ENCODE assay signal across 18 cellular contexts in genomic region chr2:35447816-35448215, GRCh38.
DNase-seq lines count a peak whose midpoint lies in the region; ATAC-seq lines count a peak whose summit lies in the region.
"Had no signal": no experiment of that assay in that cellular context is flagged by ENCODE, and none has a peak within 500 bp of the region (broad histone marks: within the 10 kb centered on the region; RNA-seq: fewer than 3 reads in every experiment).

No MANE protein-coding gene starts in this region.

- ATAC-seq in activated T-cell treated with anti-CD3 and anti-CD28 coated beads, Interleukin-2, amount 50 U/mL, for 4 hours, result no peak
- no peak for ATAC-seq in HG03097 (IDR thresholded peaks at IDR 0.05; ENCODE audit: low FRiP score, unreplicated experiment)
- ATAC-seq: CD8-positive, alpha-beta T cell; GM12878; GM23338; HCT116 had no signal

- no peaks in the 10 kb centered on the region for H3K9me3 Mint-ChIP-seq in activated T-cell treated with anti-CD3 and anti-CD28 coated beads, Interleukin-2, amount 50 U/mL, for 4 hours
- H3K9me3 Mint-ChIP-seq: CD8-positive, alpha-beta T cell; GM23338; H9 had no signal

- no peak overlapping the region for H3K4me2 ChIP-seq in mesendoderm (ENCODE audit: low read length)
- H3K4me2 ChIP-seq: GM23338 had no signal

- no peaks in the 10 kb centered on the region for H3K36me3 Mint-ChIP-seq in activated T-cell treated with anti-CD3 and anti-CD28 coated beads, Interleukin-2, amount 50 U/mL, for 4 hours (ENCODE audit: insufficient read depth)
- H3K36me3 Mint-ChIP-seq: CD4-positive, CD25-positive, alpha-beta regulatory T cell; CD8-positive, alpha-beta T cell had no signal

- no peaks in the 10 kb centered on the region for H3K4me1 Mint-ChIP-seq in activated T-cell treated with anti-CD3 and anti-CD28 coated beads, Interleukin-2, amount 50 U/mL, for 4 hours (ENCODE audit: low read depth)
- H3K4me1 Mint-ChIP-seq: CD4-positive, CD25-positive, alpha-beta regulatory T cell; GM23338 had no signal

- H3K9me3 ChIP-seq in SJCRH30 (replicated peaks), result no peaks in the 10 kb centered on the region
- H3K9me3 ChIP-seq: Caco-2 had no signal

- H3K27me3 ChIP-seq in SJCRH30 (no peaks in the 10 kb centered on the region), mesendoderm (ENCODE audit: insufficient read depth, low read length, poor library complexity) (no peaks in the 10 kb centered on the region)

- H3K4me1 ChIP-seq in SJCRH30 (peaks cover 15% of the 10 kb centered on the region), mesendoderm (ENCODE audit: control insufficient read depth, low read depth, low read length) (peaks cover 2% of the 10 kb centered on the region)

- no peak overlapping the region for H2BK5ac ChIP-seq in mesendoderm (ENCODE audit: low read length)

- H3K27ac ChIP-seq in SJCRH30 (peak overlapping the region; percentile 51), mesendoderm (ENCODE audit: low read depth, low read length) (no peak overlapping the region)
- H3K27ac ChIP-seq: C4-2B had no signal

- peak; percentile 14 for DNase-seq in LHCN-M2 (ENCODE audit: low read depth)
- DNase-seq in SJCRH30, result peak; percentile 50 to 67
- no peak for DNase-seq in mesendoderm
- no peak for DNase-seq in SIG-M5 treated with dmso at 0.1 percent for 504 hours (lab: John Stamatoyannopoulos, UW; ENCODE audit: unreplicated experiment)
- DNase-seq in effector CD4-positive, alpha-beta T cell, result no peak
- no peak for DNase-seq in activated T-cell treated with anti-CD3 and anti-CD28 coated beads, Interleukin-2, amount 50 U/mL, for 4 hours
- DNase-seq: Caco-2; CD4-positive, CD25-positive, alpha-beta regulatory T cell; CD8-positive, alpha-beta T cell; DMS153; EL; GDM1; H9 had no signal

- peaks cover 2% of the 10 kb centered on the region for H3K27me3 Mint-ChIP-seq in activated T-cell treated with anti-CD3 and anti-CD28 coated beads, Interleukin-2, amount 50 U/mL, for 4 hours (ENCODE audit: low read depth)
- H3K27me3 Mint-ChIP-seq: CD4-positive, CD25-positive, alpha-beta regulatory T cell had no signal

- no peak overlapping the region for H3K4me3 ChIP-seq in SJCRH30
- H3K4me3 ChIP-seq in mesendoderm (ENCODE audit: low read length), result no peak overlapping the region
- H3K4me3 ChIP-seq: GM12878, GM23338 had no signal

- H3K4me3 Mint-ChIP-seq in activated T-cell treated with anti-CD3 and anti-CD28 coated beads, Interleukin-2, amount 50 U/mL, for 4 hours, result no peak overlapping the region
- H3K4me3 Mint-ChIP-seq: CD4-positive, CD25-positive, alpha-beta regulatory T cell; CD8-positive, alpha-beta T cell; GM23338; H9 had no signal

- H2AK5ac ChIP-seq in mesendoderm (ENCODE audit: low read length), result no peak overlapping the region

- H3K4ac ChIP-seq in mesendoderm (ENCODE audit: low read depth, low read length), result no peak overlapping the region

- no peak overlapping the region for H4K8ac ChIP-seq in mesendoderm (ENCODE audit: low read depth, low read length)

- H3K23ac ChIP-seq in mesendoderm (ENCODE audit: low read length), result no peak overlapping the region

- no peaks in the 10 kb centered on the region for H3K36me3 ChIP-seq in SJCRH30
- H3K36me3 ChIP-seq in mesendoderm (ENCODE audit: control insufficient read depth, insufficient read depth, low read length), result no peaks in the 10 kb centered on the region

- H3K9ac ChIP-seq in mesendoderm (ENCODE audit: low read length), result no peak overlapping the region

- no peak overlapping the region for H3K56ac ChIP-seq in mesendoderm (ENCODE audit: low read length)

- H2BK15ac ChIP-seq in mesendoderm (replicated peaks; ENCODE audit: low read depth), result no peak overlapping the region

- H2BK120ac ChIP-seq in mesendoderm (ENCODE audit: low read depth, low read length), result no peak overlapping the region

- H3K79me2 ChIP-seq in mesendoderm (ENCODE audit: control insufficient read depth, insufficient read depth, low read length), result no peaks in the 10 kb centered on the region

- peak overlapping the region; percentile 40 for H3K18ac ChIP-seq in mesendoderm (ENCODE audit: low read length)

- no peaks in the 10 kb centered on the region for H3K79me1 ChIP-seq in mesendoderm (ENCODE audit: low read length)

- H4K5ac ChIP-seq in mesendoderm (ENCODE audit: low read length), result no peak overlapping the region

Comparison
In these comparisons a context has a peak if more than half of its experiments do, and no peak if none do; other contexts are left out.
1. DNase-seq: peak in LHCN-M2 (single experiment) and SJCRH30 (2 of 2); none in mesendoderm (single experiment), SIG-M5 treated with dmso at 0.1 percent for 504 hours (single experiment), effector CD4-positive, alpha-beta T cell (single experiment) and activated T-cell treated with anti-CD3 and anti-CD28 coated beads, Interleukin-2, amount 50 U/mL, for 4 hours (single experiment).